Comparison of ENCODE assay signal across 1 cellular context in genomic region chr9:129596541-129597328, GRCh38.
TF ChIP-seq lines count a peak whose summit lies in the region.

No MANE protein-coding gene starts in this region.

TF ChIP-seq in A549, 52 proteins besides CTCF, POLR2A, EP300 and RAD21 (continued from another document):
- TF ChIP-seq NR3C1 (IDR thresholded peaks at IDR 0.05) (no peak), HOXA7 (CRISPR knock-in tag; IDR thresholded peaks at IDR 0.05) (no peak), CHD4 (IDR thresholded peaks at IDR 0.05; ENCODE audit: borderline replicate concordance) (no peak), ZSCAN20 (CRISPR knock-in tag; IDR thresholded peaks at IDR 0.05) (no peak), BHLHE40 (IDR thresholded peaks at IDR 0.05; ENCODE audit: low read depth, low read length) (no peak), JUN (IDR thresholded peaks at IDR 0.05) (peak in 1 of 2 experiments; percentile 75; a peak in 2 of 5 replicates), TP53 (CRISPR knock-in tag; IDR thresholded peaks at IDR 0.05) (no peak), HMGXB4 (CRISPR knock-in tag; IDR thresholded peaks at IDR 0.05; ENCODE audit: borderline replicate concordance) (no peak), E2F6 (IDR thresholded peaks at IDR 0.05; ENCODE audit: borderline replicate concordance, low read depth) (0 out of 2 replicates have a peak, but pooled peaks have one; percentile 39), RARB (CRISPR knock-in tag; IDR thresholded peaks at IDR 0.05) (no peak)
- TF ChIP-seq, protein P1, sequence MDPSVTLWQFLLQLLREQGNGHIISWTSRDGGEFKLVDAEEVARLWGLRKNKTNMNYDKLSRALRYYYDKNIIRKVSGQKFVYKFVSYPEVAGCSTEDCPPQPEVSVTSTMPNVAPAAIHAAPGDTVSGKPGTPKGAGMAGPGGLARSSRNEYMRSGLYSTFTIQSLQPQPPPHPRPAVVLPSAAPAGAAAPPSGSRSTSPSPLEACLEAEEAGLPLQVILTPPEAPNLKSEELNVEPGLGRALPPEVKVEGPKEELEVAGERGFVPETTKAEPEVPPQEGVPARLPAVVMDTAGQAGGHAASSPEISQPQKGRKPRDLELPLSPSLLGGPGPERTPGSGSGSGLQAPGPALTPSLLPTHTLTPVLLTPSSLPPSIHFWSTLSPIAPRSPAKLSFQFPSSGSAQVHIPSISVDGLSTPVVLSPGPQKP (IDR thresholded peaks at IDR 0.05; ENCODE audit: low read depth, low read length): no peak
